ENCODE assay signal across 1 cellular context in the genomic region with DNA sequence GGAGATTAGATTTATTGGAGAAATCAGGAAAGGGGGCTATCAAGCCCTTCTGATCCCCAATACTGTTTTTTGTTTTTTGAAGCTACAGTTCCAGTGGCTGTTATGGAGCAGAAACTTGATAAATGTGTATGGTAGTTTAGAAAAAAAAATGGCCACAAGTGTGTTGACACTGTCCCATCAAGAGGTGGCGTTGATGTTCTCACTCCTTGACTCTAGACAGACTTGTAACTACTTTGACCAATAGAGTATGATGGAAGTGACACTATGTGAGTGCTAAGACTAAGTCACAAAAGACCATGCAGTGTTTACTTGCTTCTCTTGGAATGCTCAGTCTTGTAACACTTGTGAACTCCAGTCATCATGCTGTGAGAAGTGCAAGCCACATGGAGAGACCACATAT.
TF ChIP-seq lines count a peak whose summit lies in the region.

No MANE protein-coding gene starts in this region.

TF ChIP-seq in K562, 482 proteins besides CTCF, POLR2A, EP300 and RAD21 (continued from another document):
- TF ChIP-seq, protein P1, sequence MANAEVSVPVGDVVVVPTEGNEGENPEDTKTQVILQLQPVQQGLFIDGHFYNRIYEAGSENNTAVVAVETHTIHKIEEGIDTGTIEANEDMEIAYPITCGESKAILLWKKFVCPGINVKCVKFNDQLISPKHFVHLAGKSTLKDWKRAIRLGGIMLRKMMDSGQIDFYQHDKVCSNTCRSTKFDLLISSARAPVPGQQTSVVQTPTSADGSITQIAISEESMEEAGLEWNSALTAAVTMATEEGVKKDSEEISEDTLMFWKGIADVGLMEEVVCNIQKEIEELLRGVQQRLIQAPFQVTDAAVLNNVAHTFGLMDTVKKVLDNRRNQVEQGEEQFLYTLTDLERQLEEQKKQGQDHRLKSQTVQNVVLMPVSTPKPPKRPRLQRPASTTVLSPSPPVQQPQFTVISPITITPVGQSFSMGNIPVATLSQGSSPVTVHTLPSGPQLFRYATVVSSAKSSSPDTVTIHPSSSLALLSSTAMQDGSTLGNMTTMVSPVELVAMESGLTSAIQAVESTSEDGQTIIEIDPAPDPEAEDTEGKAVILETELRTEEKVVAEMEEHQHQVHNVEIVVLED (CRISPR knock-in tag; IDR thresholded peaks at IDR 0.05) = no peak
- no peak for TF ChIP-seq C11orf30 (IDR thresholded peaks at IDR 0.05; ENCODE audit: low read depth)
